In the genomic region with DNA sequence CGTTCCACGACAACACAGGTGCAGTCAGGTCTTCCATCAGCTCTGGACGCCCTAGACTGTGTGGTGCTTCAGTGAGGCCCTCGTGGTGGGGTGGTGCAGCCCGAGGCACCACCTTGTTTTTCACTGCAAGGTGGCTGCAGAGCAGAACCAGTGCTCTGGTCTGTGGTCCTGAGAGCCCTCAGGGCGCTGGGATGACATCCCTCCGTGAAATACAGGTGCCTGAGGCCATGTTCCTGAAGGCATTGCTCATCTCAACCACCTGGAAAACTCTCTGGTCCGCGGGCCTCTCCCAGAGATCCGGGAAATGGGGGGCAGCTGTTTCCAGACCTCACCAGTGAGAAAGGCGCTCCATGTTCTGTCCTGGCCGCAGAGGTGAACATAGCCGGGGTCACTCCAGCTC, we compare ENCODE assay signal across 16 cellular contexts.
DNase-seq lines count a peak whose midpoint lies in the region; ATAC-seq and TF ChIP-seq lines count a peak whose summit lies in the region.
"Had no signal": no experiment of that assay in that cellular context is flagged by ENCODE, and none has a peak within 500 bp of the region (broad histone marks: within the 10 kb centered on the region; RNA-seq: fewer than 3 reads in every experiment).

No MANE protein-coding gene starts in this region.

- H3K27ac ChIP-seq in sigmoid colon: no peak overlapping the region
- H3K27ac ChIP-seq: PC-9, SJCRH30 had no signal

- H3K27ac Mint-ChIP-seq in activated CD8-positive, alpha-beta T cell treated with anti-CD3 and anti-CD28 coated beads for 36 hours: peak overlapping the region; percentile 72
- H3K27ac Mint-ChIP-seq in natural killer cell treated with Interleukin-12 subunit alpha and Interleukin-12 subunit beta and Interleukin-15 and Interleukin-18, amount 100 ng/mL, for 72 hours: peak overlapping the region; percentile 80 to 82

- no peaks in the 10 kb centered on the region for H3K36me3 ChIP-seq in sigmoid colon
- H3K36me3 ChIP-seq: SJCRH30 had no signal

- no peak for TF ChIP-seq POLR2A in sigmoid colon (IDR thresholded peaks at IDR 0.05)

- intact Hi-C loops in activated CD8-positive, alpha-beta T cell treated with anti-CD3 and anti-CD28 coated beads for 36 hours (cut with micrococcal nuclease): loop anchor here (5.0 kb wide), 1 partner anchor 39 kb away; no protein-coding TSS in a partner anchor
- intact Hi-C loops in sigmoid colon (cut with DNase I): no loop called here

- no peak overlapping the region for H3K4me3 Mint-ChIP-seq in activated CD8-positive, alpha-beta T cell treated with anti-CD3 and anti-CD28 coated beads for 36 hours
- H3K4me3 Mint-ChIP-seq in natural killer cell treated with Interleukin-12 subunit alpha and Interleukin-12 subunit beta and Interleukin-15 and Interleukin-18, amount 100 ng/mL, for 72 hours: peak overlapping the region; percentile 84

- H3K36me3 Mint-ChIP-seq in activated CD8-positive, alpha-beta T cell treated with anti-CD3 and anti-CD28 coated beads for 36 hours (ENCODE audit: low read depth): no peaks in the 10 kb centered on the region
- peaks cover 4% of the 10 kb centered on the region for H3K36me3 Mint-ChIP-seq in natural killer cell treated with Interleukin-12 subunit alpha and Interleukin-12 subunit beta and Interleukin-15 and Interleukin-18, amount 100 ng/mL, for 72 hours

- no peak overlapping the region for H3K4me3 ChIP-seq in sigmoid colon
- H3K4me3 ChIP-seq: PC-9, SJCRH30 had no signal

- POLR2A ChIA-PET in activated CD8-positive, alpha-beta T cell treated with anti-CD3 and anti-CD28 coated beads for 36 hours (lab: Charles Lee): interaction anchor here (1.1 to 2.0 kb wide), 3 partner anchors 17 to 268 kb away, joined by 3 to 9 read pairs (median 4); no protein-coding TSS in a partner anchor

- TF ChIP-seq EP300 in sigmoid colon (IDR thresholded peaks at IDR 0.05): no peak

- H3K9me3 ChIP-seq in sigmoid colon: no peaks in the 10 kb centered on the region
- H3K9me3 ChIP-seq: SJCRH30 had no signal

- no peaks in the 10 kb centered on the region for H3K27me3 ChIP-seq in sigmoid colon
- H3K27me3 ChIP-seq: SJCRH30 had no signal

- 92 to 95% methylated on average over 13 of the region's 13 CpGs for WGBS in sigmoid colon, 2 donors

- no peaks in the 10 kb centered on the region for H3K4me1 ChIP-seq in sigmoid colon

- peaks cover 89% of the 10 kb centered on the region for H3K4me1 Mint-ChIP-seq in activated CD8-positive, alpha-beta T cell treated with anti-CD3 and anti-CD28 coated beads for 36 hours (ENCODE audit: low read depth)
- peaks cover 87 to 96% of the 10 kb centered on the region in 2 donors for H3K4me1 Mint-ChIP-seq in natural killer cell treated with Interleukin-12 subunit alpha and Interleukin-12 subunit beta and Interleukin-15 and Interleukin-18, amount 100 ng/mL, for 72 hours (ENCODE audit: low read depth in 2 of 2)

- TF ChIP-seq CTCF in activated CD8-positive, alpha-beta T cell treated with anti-CD3 and anti-CD28 coated beads for 36 hours (IDR thresholded peaks at IDR 0.05): no peak
- TF ChIP-seq CTCF in sigmoid colon (IDR thresholded peaks at IDR 0.05): no peak

- H3K9me3 Mint-ChIP-seq in activated CD8-positive, alpha-beta T cell treated with anti-CD3 and anti-CD28 coated beads for 36 hours: peaks cover 3% of the 10 kb centered on the region
- H3K9me3 Mint-ChIP-seq in natural killer cell treated with Interleukin-12 subunit alpha and Interleukin-12 subunit beta and Interleukin-15 and Interleukin-18, amount 100 ng/mL, for 72 hours: no peaks in the 10 kb centered on the region

- peak; percentile 58 for DNase-seq in activated CD8-positive, alpha-beta memory T cell treated with anti-CD3 and anti-CD28 coated beads for 24 hours
- DNase-seq in activated CD8-positive, alpha-beta memory T cell treated with anti-CD3 and anti-CD28 coated beads, Interleukin-2, amount 50 U/mL, for 4 hours: no peak
- DNase-seq in activated CD8-positive, alpha-beta T cell treated with anti-CD3 and anti-CD28 coated beads for 36 hours: no peak
- DNase-seq in natural killer cell treated with Interleukin-12 subunit alpha and Interleukin-12 subunit beta and Interleukin-15 and Interleukin-18, amount 100 ng/mL, for 72 hours (ENCODE audit: low spot score): no peak
- no peak for DNase-seq in NCI-H510A (lab: John Stamatoyannopoulos, UW)
- DNase-seq in sigmoid colon: no peak
- DNase-seq in activated naive CD4-positive, alpha-beta T cell (lab: John Stamatoyannopoulos, UW): no peak
- DNase-seq: C1 segment of cervical spinal cord, HCEC 1CT, NCI-H1048, NCI-H146, NCI-H2081 treated with DMSO at 0.1 percent for 48 hours, NCI-H510A treated with DMSO at 0.1 percent for 48 hours, PC-9, SJCRH30 had no signal

- no peak for ATAC-seq in activated CD8-positive, alpha-beta T cell treated with anti-CD3 and anti-CD28 coated beads for 36 hours
- no peak for ATAC-seq in natural killer cell treated with Interleukin-12 subunit alpha and Interleukin-12 subunit beta and Interleukin-15 and Interleukin-18, amount 100 ng/mL, for 72 hours
- no peak for ATAC-seq in HG03135 (IDR thresholded peaks at IDR 0.05; ENCODE audit: unreplicated experiment)

- CTCF ChIA-PET in activated CD8-positive, alpha-beta T cell treated with anti-CD3 and anti-CD28 coated beads for 36 hours (lab: Charles Lee): interaction anchor here (3.2 to 5.7 kb wide), 2 partner anchors 14 to 39 kb away, joined by 43 to 50 read pairs; no protein-coding TSS in a partner anchor

- peaks cover 5% of the 10 kb centered on the region for H3K27me3 Mint-ChIP-seq in activated CD8-positive, alpha-beta T cell treated with anti-CD3 and anti-CD28 coated beads for 36 hours
- no peaks in the 10 kb centered on the region for H3K27me3 Mint-ChIP-seq in natural killer cell treated with Interleukin-12 subunit alpha and Interleukin-12 subunit beta and Interleukin-15 and Interleukin-18, amount 100 ng/mL, for 72 hours
